In the genomic region with DNA sequence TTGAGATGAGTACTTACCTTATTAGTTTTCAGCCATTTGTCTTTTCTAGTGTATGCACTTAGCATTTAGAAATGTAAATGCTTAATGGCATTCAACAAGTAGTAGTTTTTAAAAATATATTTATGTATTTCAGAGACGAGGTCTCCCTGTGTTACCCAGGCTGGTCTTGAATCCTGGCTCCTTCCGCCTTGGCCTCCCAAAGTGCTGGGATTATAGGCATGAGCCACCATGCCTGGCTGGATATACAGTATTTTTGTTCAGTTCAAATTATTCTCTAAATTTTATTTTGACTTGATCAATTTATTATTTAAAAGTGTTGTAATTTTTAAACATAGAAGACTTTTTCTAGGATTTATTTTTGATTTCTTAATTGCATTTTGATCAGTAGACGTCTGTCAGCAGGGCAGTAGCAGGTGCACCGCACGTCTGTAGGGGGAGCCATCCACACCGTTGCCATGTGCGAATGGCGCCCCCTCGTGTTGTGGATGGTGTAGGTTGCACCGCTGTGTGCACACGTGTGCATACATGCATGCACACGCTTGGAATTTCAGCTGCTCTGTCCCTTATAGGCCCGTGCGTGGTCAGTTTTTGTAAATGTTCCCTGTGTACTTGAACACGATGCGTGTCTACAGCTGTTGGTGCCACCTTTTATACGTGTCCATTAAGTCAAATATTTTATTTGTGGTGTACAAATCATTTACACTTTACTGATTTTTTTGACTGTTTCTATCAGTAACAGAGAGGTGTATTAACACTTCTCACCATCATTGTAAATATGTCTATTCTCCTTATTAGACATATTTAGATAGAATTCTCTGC, we compare ENCODE assay signal across 1 cellular context.
A peak's percentile ranks its signal among the peaks of the same experiment; 100 is the strongest.
TF ChIP-seq lines count a peak whose summit lies in the region.

No MANE protein-coding gene starts in this region.

TF ChIP-seq in HepG2, 621 proteins besides CTCF, POLR2A, EP300 and RAD21 (continued from another document and continues in another):
- TF ChIP-seq PRDM4 (CRISPR knock-in tag; IDR thresholded peaks at IDR 0.05; ENCODE audit: borderline replicate concordance) (no peak), TBX2 (CRISPR knock-in tag; IDR thresholded peaks at IDR 0.05; ENCODE audit: borderline replicate concordance) (no peak; the same call in 1 of the 2 replicates), TFDP1 (CRISPR knock-in tag; IDR thresholded peaks at IDR 0.05; ENCODE audit: borderline replicate concordance) (peak; percentile 55; the same call in 1 of the 2 replicates), HDAC1 (CRISPR knock-in tag; IDR thresholded peaks at IDR 0.05) (peak; percentile 34; the same call in 1 of the 2 replicates), NONO (IDR thresholded peaks at IDR 0.05) (no peak), NONO (CRISPR knock-in tag; conservative IDR thresholded peaks at IDR 0.05) (peak; percentile 91), TP53 (CRISPR knock-in tag; conservative IDR thresholded peaks at IDR 0.05) (peak; percentile 76; the same call in 1 of the 2 replicates), ZNF773 (CRISPR knock-in tag; IDR thresholded peaks at IDR 0.05; ENCODE audit: borderline replicate concordance) (no peak), ZNF337 (CRISPR knock-in tag; IDR thresholded peaks at IDR 0.05; ENCODE audit: borderline replicate concordance, low read depth) (no peak), ZSCAN29 (CRISPR knock-in tag; conservative IDR thresholded peaks at IDR 0.05) (no peak), ZNF329 (CRISPR knock-in tag; IDR thresholded peaks at IDR 0.05; ENCODE audit: low read depth) (no peak), SAP130 (CRISPR knock-in tag; IDR thresholded peaks at IDR 0.05; ENCODE audit: low read depth) (peak; percentile 76), ZNF232 (CRISPR knock-in tag; IDR thresholded peaks at IDR 0.05; ENCODE audit: borderline replicate concordance) (peak; percentile 72; the same call in 1 of the 2 replicates), ZNF678 (CRISPR knock-in tag; IDR thresholded peaks at IDR 0.05) (no peak), SNAI1 (CRISPR knock-in tag; IDR thresholded peaks at IDR 0.05; ENCODE audit: borderline replicate concordance) (no peak), HMG20A (CRISPR knock-in tag; IDR thresholded peaks at IDR 0.05; ENCODE audit: borderline replicate concordance) (no peak; the same call in 1 of the 2 replicates), ZNF850 (CRISPR knock-in tag; conservative IDR thresholded peaks at IDR 0.05) (no peak), NPAS2 (CRISPR knock-in tag; IDR thresholded peaks at IDR 0.05; ENCODE audit: borderline replicate concordance) (no peak), ARHGAP35 (CRISPR knock-in tag; IDR thresholded peaks at IDR 0.05; ENCODE audit: borderline replicate concordance) (no peak), ZFP62 (CRISPR knock-in tag; IDR thresholded peaks at IDR 0.05) (no peak), ZNF615 (CRISPR knock-in tag; IDR thresholded peaks at IDR 0.05; ENCODE audit: borderline replicate concordance) (no peak), ZNF558 (CRISPR knock-in tag; IDR thresholded peaks at IDR 0.05; ENCODE audit: borderline replicate concordance) (no peak), ZNF18 (CRISPR knock-in tag; IDR thresholded peaks at IDR 0.05; ENCODE audit: insufficient replicate concordance) (no peak), SMAD1 (CRISPR knock-in tag; IDR thresholded peaks at IDR 0.05; ENCODE audit: borderline replicate concordance, low read depth) (no peak), FOSL2 (CRISPR knock-in tag; IDR thresholded peaks at IDR 0.05) (peak; percentile 71), ZNF788 (CRISPR knock-in tag; IDR thresholded peaks at IDR 0.05; ENCODE audit: borderline replicate concordance) (peak; percentile 81; the same call in 1 of the 2 replicates), FUBP1 (CRISPR knock-in tag; IDR thresholded peaks at IDR 0.05; ENCODE audit: borderline replicate concordance) (peak; percentile 84; the same call in 1 of the 2 replicates), RBAK (CRISPR knock-in tag; IDR thresholded peaks at IDR 0.05) (no peak), ZFP90 (CRISPR knock-in tag; IDR thresholded peaks at IDR 0.05; ENCODE audit: borderline replicate concordance) (no peak), ZGPAT (CRISPR knock-in tag; IDR thresholded peaks at IDR 0.05) (peak; percentile 74; the same call in 1 of the 2 replicates), HNRNPUL1 (IDR thresholded peaks at IDR 0.05; ENCODE audit: low read depth, low read length) (no peak), ZNF180 (CRISPR knock-in tag; IDR thresholded peaks at IDR 0.05; ENCODE audit: borderline replicate concordance, low read depth) (no peak), HIC2 (CRISPR knock-in tag; IDR thresholded peaks at IDR 0.05; ENCODE audit: low read depth) (no peak), ZNF44 (CRISPR knock-in tag; IDR thresholded peaks at IDR 0.05) (no peak), ZNF383 (CRISPR knock-in tag; IDR thresholded peaks at IDR 0.05; ENCODE audit: borderline replicate concordance) (no peak), SNRNP70 (IDR thresholded peaks at IDR 0.05; ENCODE audit: low read depth, low read length) (no peak), NFRKB (IDR thresholded peaks at IDR 0.05) (no peak), ZBTB38 (CRISPR knock-in tag; IDR thresholded peaks at IDR 0.05) (peak; percentile 93)
- TF ChIP-seq, protein P1, sequence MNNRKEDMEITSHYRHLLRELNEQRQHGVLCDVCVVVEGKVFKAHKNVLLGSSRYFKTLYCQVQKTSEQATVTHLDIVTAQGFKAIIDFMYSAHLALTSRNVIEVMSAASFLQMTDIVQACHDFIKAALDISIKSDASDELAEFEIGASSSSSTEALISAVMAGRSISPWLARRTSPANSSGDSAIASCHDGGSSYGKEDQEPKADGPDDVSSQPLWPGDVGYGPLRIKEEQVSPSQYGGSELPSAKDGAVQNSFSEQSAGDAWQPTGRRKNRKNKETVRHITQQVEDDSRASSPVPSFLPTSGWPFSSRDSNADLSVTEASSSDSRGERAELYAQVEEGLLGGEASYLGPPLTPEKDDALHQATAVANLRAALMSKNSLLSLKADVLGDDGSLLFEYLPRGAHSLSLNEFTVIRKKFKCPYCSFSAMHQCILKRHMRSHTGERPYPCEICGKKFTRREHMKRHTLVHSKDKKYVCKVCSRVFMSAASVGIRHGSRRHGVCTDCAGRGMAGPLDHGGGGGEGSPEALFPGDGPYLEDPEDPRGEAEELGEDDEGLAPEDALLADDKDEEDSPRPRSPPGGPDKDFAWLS (CRISPR knock-in tag; IDR thresholded peaks at IDR 0.05; ENCODE audit: borderline replicate concordance) = no peak
- TF ChIP-seq, protein P2, sequence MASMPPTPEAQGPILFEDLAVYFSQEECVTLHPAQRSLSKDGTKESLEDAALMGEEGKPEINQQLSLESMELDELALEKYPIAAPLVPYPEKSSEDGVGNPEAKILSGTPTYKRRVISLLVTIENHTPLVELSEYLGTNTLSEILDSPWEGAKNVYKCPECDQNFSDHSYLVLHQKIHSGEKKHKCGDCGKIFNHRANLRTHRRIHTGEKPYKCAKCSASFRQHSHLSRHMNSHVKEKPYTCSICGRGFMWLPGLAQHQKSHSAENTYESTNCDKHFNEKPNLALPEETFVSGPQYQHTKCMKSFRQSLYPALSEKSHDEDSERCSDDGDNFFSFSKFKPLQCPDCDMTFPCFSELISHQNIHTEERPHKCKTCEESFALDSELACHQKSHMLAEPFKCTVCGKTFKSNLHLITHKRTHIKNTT (CRISPR knock-in tag; IDR thresholded peaks at IDR 0.05) = no peak
- TF ChIP-seq, protein P3, sequence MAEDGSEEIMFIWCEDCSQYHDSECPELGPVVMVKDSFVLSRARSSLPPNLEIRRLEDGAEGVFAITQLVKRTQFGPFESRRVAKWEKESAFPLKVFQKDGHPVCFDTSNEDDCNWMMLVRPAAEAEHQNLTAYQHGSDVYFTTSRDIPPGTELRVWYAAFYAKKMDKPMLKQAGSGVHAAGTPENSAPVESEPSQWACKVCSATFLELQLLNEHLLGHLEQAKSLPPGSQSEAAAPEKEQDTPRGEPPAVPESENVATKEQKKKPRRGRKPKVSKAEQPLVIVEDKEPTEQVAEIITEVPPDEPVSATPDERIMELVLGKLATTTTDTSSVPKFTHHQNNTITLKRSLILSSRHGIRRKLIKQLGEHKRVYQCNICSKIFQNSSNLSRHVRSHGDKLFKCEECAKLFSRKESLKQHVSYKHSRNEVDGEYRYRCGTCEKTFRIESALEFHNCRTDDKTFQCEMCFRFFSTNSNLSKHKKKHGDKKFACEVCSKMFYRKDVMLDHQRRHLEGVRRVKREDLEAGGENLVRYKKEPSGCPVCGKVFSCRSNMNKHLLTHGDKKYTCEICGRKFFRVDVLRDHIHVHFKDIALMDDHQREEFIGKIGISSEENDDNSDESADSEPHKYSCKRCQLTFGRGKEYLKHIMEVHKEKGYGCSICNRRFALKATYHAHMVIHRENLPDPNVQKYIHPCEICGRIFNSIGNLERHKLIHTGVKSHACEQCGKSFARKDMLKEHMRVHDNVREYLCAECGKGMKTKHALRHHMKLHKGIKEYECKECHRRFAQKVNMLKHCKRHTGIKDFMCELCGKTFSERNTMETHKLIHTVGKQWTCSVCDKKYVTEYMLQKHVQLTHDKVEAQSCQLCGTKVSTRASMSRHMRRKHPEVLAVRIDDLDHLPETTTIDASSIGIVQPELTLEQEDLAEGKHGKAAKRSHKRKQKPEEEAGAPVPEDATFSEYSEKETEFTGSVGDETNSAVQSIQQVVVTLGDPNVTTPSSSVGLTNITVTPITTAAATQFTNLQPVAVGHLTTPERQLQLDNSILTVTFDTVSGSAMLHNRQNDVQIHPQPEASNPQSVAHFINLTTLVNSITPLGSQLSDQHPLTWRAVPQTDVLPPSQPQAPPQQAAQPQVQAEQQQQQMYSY (CRISPR knock-in tag; IDR thresholded peaks at IDR 0.05) = no peak
